19 cellular contexts compared by ENCODE assay signal in the genomic region with DNA sequence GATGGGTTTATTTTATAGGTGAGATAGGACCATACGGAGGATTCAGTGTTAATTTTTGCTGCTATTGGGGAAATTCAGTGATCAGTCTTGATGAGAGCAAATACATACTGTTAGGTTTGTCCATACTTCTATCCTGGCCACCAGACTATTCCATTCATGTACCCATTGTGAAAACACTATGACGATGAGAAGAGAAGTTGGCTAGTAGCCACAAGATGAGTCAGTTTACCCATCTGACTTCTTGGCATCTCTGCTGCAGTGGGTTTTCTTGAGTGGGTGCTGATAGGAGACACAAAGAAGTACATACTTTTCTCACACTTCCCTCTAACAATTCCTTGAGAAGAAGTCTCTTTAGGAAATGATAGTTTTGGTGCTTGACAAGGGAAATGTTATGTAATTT.
"Had no signal": no experiment of that assay in that cellular context is flagged by ENCODE, and none has a peak within 500 bp of the region (broad histone marks: within the 10 kb centered on the region; RNA-seq: fewer than 3 reads in every experiment).

No MANE protein-coding gene starts in this region.

- H3K27me3 Mint-ChIP-seq: activated naive CD4-positive, alpha-beta T cell treated with anti-CD3 and anti-CD28 coated beads, Interleukin-2, amount 50 U/mL, for 24 hours; natural killer cell treated with Interleukin-12 subunit alpha and Interleukin-12 subunit beta and Interleukin-15 and Interleukin-18, amount 100 ng/mL, for 72 hours; T-helper 17 cell had no signal

- H3K4me1 Mint-ChIP-seq: activated naive CD4-positive, alpha-beta T cell treated with anti-CD3 and anti-CD28 coated beads, Interleukin-2, amount 50 U/mL, for 24 hours; immature natural killer cell; T-helper 17 cell had no signal

- H3K4me3 Mint-ChIP-seq: activated naive CD4-positive, alpha-beta T cell treated with anti-CD3 and anti-CD28 coated beads, Interleukin-2, amount 50 U/mL, for 24 hours; immature natural killer cell; natural killer cell treated with Interleukin-12 subunit alpha and Interleukin-12 subunit beta and Interleukin-15 and Interleukin-18, amount 100 ng/mL, for 72 hours; T-helper 17 cell had no signal

- H3K9me3 Mint-ChIP-seq: activated naive CD4-positive, alpha-beta T cell treated with anti-CD3 and anti-CD28 coated beads, Interleukin-2, amount 50 U/mL, for 24 hours had no signal

- H3K27ac ChIP-seq: coronary artery, prostate gland had no signal

- H3K36me3 ChIP-seq: prostate gland had no signal

- H3K4me3 ChIP-seq: coronary artery, prostate gland had no signal

- H3K27ac Mint-ChIP-seq: activated naive CD4-positive, alpha-beta T cell treated with anti-CD3 and anti-CD28 coated beads, Interleukin-2, amount 50 U/mL, for 24 hours; immature natural killer cell; natural killer cell treated with Interleukin-12 subunit alpha and Interleukin-12 subunit beta and Interleukin-15 and Interleukin-18, amount 100 ng/mL, for 72 hours; T-helper 17 cell had no signal

- H3K9me3 ChIP-seq: prostate gland had no signal

- ATAC-seq: left lobe of liver; natural killer cell treated with Interleukin-12 subunit alpha and Interleukin-12 subunit beta and Interleukin-15 and Interleukin-18, amount 100 ng/mL, for 72 hours; sciatic nerve; T-helper 17 cell had no signal

- DNase-seq: activated CD4-positive, alpha-beta T cell treated with anti-CD3 and anti-CD28 coated beads, Interleukin-2, amount 50 U/mL, for 1 hour; activated CD4-positive, CD25-positive, alpha-beta regulatory T cell; activated T-cell treated with anti-CD3 and anti-CD28 coated beads, Interleukin-2, amount 50 U/mL, for 1 hour; amygdala; effector CD4-positive, alpha-beta T cell; glutamatergic neuron; immature natural killer cell; occipital lobe; stimulated activated CD4-positive, alpha-beta T cell treated with anti-CD3 and anti-CD28 coated beads, Interleukin-12 subunit alpha, Interleukin-12 subunit beta, amount 100 ng/mL, for 4 hours; stimulated activated CD4-positive, alpha-beta T cell treated with anti-CD3 and anti-CD28 coated beads, Interleukin-2, amount 100 ng/mL, for 48 hours; stimulated activated naive CD4-positive, alpha-beta T cell treated with Interleukin-2 at 50 U/mL for 16 hours; T-helper 17 cell; trophoblast cell had no signal

- H3K4me1 ChIP-seq: prostate gland had no signal

- H3K36me3 Mint-ChIP-seq: activated naive CD4-positive, alpha-beta T cell treated with anti-CD3 and anti-CD28 coated beads, Interleukin-2, amount 50 U/mL, for 24 hours; immature natural killer cell; natural killer cell treated with Interleukin-12 subunit alpha and Interleukin-12 subunit beta and Interleukin-15 and Interleukin-18, amount 100 ng/mL, for 72 hours had no signal
